7 cellular contexts compared by ENCODE assay signal in the genomic region with DNA sequence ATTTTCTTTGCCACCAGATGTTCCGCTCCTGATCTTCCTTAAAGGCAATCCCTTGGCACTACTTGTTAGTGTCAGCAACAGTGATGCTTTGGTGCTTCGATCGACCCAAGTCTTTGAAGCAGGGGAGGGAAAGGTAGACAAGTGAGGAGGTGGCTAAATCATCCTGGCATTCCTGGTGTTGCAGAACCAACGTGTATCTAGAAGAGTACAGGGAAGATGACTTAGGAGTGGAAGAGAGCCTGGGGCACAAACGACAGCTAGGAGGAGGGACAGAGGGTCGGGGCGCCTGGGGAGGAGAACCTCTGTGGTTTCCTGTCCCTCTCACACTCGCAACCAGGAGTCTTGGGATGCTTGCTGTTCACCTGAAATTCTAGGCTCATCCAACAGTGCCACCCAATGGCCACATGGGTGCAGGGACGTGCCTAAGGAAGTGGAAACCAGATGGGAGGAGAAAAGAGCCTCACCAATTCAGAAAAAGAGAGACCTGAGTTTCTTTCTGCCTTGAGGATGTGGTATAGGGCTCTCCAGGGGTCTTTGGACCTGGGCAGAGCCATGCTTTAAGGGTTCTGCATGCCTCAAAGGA. TPM values are rescaled to one million over a fixed set of nuclear protein-coding genes. Genes with fewer than 3 reads are reported as not detected.
A peak's percentile ranks its signal among the peaks of the same experiment; 100 is the strongest.
DNase-seq lines count a peak whose midpoint lies in the region; ATAC-seq, FAIRE-seq and TF ChIP-seq lines count a peak whose summit lies in the region.

No MANE protein-coding gene starts in this region.

- H3K4me3 ChIP-seq in GM06990 (replicated peaks; ENCODE audit: low read depth, low read length) (no peak overlapping the region), NB4 (ENCODE audit: low read depth, low read length) (no peak overlapping the region), SJCRH30 (no peak overlapping the region), GM12878 (no peak overlapping the region)

- SMC1A ChIA-PET in GM12878 (lab: Charles Lee; ENCODE audit: uncharacterized antibody, unreplicated experiment), result interaction anchor here (1.5 to 5.8 kb wide), 3 partner anchors 91 to 166 kb away, joined by 6 to 89 read pairs (median 9); no protein-coding TSS in a partner anchor

- H4K20me1 ChIP-seq in GM12878 (ENCODE audit: control insufficient read depth, insufficient read depth), result no peaks in the 10 kb centered on the region

- H3K27me3 ChIP-seq in GM06990 (replicated peaks; ENCODE audit: control insufficient read depth, insufficient read depth, low read length) (no peaks in the 10 kb centered on the region), SJCRH30 (peaks cover 6% of the 10 kb centered on the region; the same call in 1 of the 2 replicates), GM12878 (replicated peaks in 1 of 2; ENCODE audit: control insufficient read depth in 2 of 2, insufficient read depth in 2 of 2, low read length in 1 of 2) (peaks cover 0 to 2% of the 10 kb centered on the region in 2 experiments; a peak in 2 of 4 replicates)

- peak; percentile 94 for FAIRE-seq in GM12878 (lab: Jason Lieb, UNC)

- H3K27ac ChIP-seq in SJCRH30 (no peak overlapping the region), GM12878 (ENCODE audit: control insufficient read depth, insufficient read depth) (no peak overlapping the region)

- no peaks in the 10 kb centered on the region for H3K79me2 ChIP-seq in GM12878 (ENCODE audit: control insufficient read depth, insufficient read depth, low read length)

- H2AFZ ChIP-seq in GM12878 (ENCODE audit: control insufficient read depth, low read depth, low read length), result no peak overlapping the region

- H3K36me3 ChIP-seq in GM06990 (ENCODE audit: control insufficient read depth, insufficient read depth, low read length), result no peaks in the 10 kb centered on the region
- H3K36me3 ChIP-seq in SJCRH30, result no peaks in the 10 kb centered on the region
- no peaks in the 10 kb centered on the region for H3K36me3 ChIP-seq in GM12878 (ENCODE audit: control insufficient read depth in 2 of 2, insufficient read depth in 2 of 2, low read length in 1 of 2)

- CTCF ChIA-PET in GM12878 (lab: Yijun Ruan, JAX), result interaction anchor here (1.4 to 5.9 kb wide), 5 partner anchors 59 to 167 kb away, joined by 4 to 180 read pairs (median 6); no protein-coding TSS in a partner anchor

- no peak overlapping the region for H3K4me2 ChIP-seq in GM12878 (ENCODE audit: control insufficient read depth, insufficient read depth)

- peak; percentile 91 for TF ChIP-seq RAD21 in GM12878 (IDR thresholded peaks at IDR 0.05; ENCODE audit: insufficient read depth, low read depth, low read length)

- in situ Hi-C loops in GM12878 (cut with MboI), result loop anchor here (5.0 kb wide), 1 partner anchor 167 kb away; no protein-coding TSS in a partner anchor

- RAD21 ChIA-PET in GM12878 (lab: Charles Lee; ENCODE audit: unreplicated experiment), result interaction anchor here (1.9 kb wide), 1 partner anchor 91 kb away, joined by 5 read pairs; no protein-coding TSS in a partner anchor

- intact Hi-C loops in GM12878 (cut with micrococcal nuclease; ENCODE audit: unreplicated experiment), result loop anchor here (1.0 kb wide), 2 partner anchors 60 to 91 kb away; no protein-coding TSS in a partner anchor

- DNase-seq in GM06990 (ENCODE audit: extremely low read depth, insufficient read length) (no peak), NB4 (ENCODE audit: low read depth) (peak; percentile 68), SJCRH30 (peak; percentile 39 to 61), GM12878 (ENCODE audit: low read depth, low spot score) (no peak), iPS DF 4.7 (ENCODE audit: extremely low read depth, low spot score) (peak; percentile 64)
- peak; percentile 76 for DNase-seq in stimulated activated CD4-positive, alpha-beta T cell treated with anti-CD3 and anti-CD28 coated beads, Interleukin-15, amount 100 ng/mL, for 24 hours

- no peak for TF ChIP-seq EP300 in GM12878 (IDR thresholded peaks at IDR 0.05; ENCODE audit: borderline replicate concordance in 1 of 2, control insufficient read depth in 1 of 2, low read depth in 2 of 2, low read length in 2 of 2)

- TF ChIP-seq POLR2A in NB4 (IDR thresholded peaks at IDR 0.05; ENCODE audit: extremely low read depth, insufficient read length) (no peak), GM12878 (IDR thresholded peaks at IDR 0.05; ENCODE audit: low read depth, low read length) (no peak)

- TF ChIP-seq CTCF in GM06990 (IDR thresholded peaks at IDR 0.05; ENCODE audit: insufficient read depth, low read length, poor library complexity, severe bottlenecking) (peak; percentile 84), NB4 (IDR thresholded peaks at IDR 0.05; ENCODE audit: low read depth, low read length) (peak; percentile 90), GM12878 (IDR thresholded peaks at IDR 0.05 in 2 of 3, conservative IDR thresholded peaks at IDR 0.05 in 1 of 3; ENCODE audit: control insufficient read depth in 2 of 3, extremely low read depth in 1 of 3, insufficient read depth in 1 of 3, low read depth in 3 of 3, low read length in 3 of 3) (peak; percentile 76 to 85 (median 84))

- WGBS in GM12878 (ENCODE audit: insufficient coverage, insufficient replicate concordance, low lambda C conversion rate, missing lambda C conversion rate), result 23% methylated on average over 9 of the region's 9 CpGs

- peak; percentile 58 for ATAC-seq in GM12878
- no peak for ATAC-seq in GM19452 (IDR thresholded peaks at IDR 0.05; ENCODE audit: unreplicated experiment)

- no TSS peak for BruUV-seq in GM12878 (replicated peaks; lab: Mats Ljungman, UMichigan)

- POLR2A ChIA-PET in GM12878 (lab: Charles Lee), result no interaction called here

- H3K9me3 ChIP-seq in SJCRH30 (replicated peaks) (no peaks in the 10 kb centered on the region), GM12878 (replicated peaks; ENCODE audit: control insufficient read depth, insufficient read depth, low read length) (no peaks in the 10 kb centered on the region)

- H3K4me1 ChIP-seq in SJCRH30 (no peaks in the 10 kb centered on the region), GM12878 (ENCODE audit: control insufficient read depth, insufficient read depth, low read length) (peaks cover 15% of the 10 kb centered on the region)

- H3K9ac ChIP-seq in GM12878 (ENCODE audit: control insufficient read depth, insufficient read depth, low read length), result no peak overlapping the region

TF ChIP-seq in GM12878, 131 proteins besides CTCF, POLR2A, EP300 and RAD21 (continues in another document):
- TF ChIP-seq MTA3 (IDR thresholded peaks at IDR 0.05; ENCODE audit: borderline replicate concordance, low read length) (no peak), YBX1 (IDR thresholded peaks at IDR 0.05) (no peak)

RNA-seq across cellular contexts. Expression of a gene that starts 9.5 kb away (rescaled TPM):
- total RNA-seq in SJCRH30 (2014; rRNA removed; shearing (Covaris generic)), result not detected in 2 replicates
- total RNA-seq in GM12878 (2013; cell fraction: nucleolus; rRNA removed), result 0.07 and 0.17 TPM in 2 replicates
- total RNA-seq in GM12878 (2014; rRNA removed), result 0.11 and 0.17 TPM in 2 replicates
- total RNA-seq in GM12878 (2014; rRNA removed; fragmentation: Illumina TruSeq; extraction: Trizol), result 0.13 and 0.14 TPM in 2 replicates
- total RNA-seq in GM12878 (2021), result 0.08 and 0.38 TPM in 2 replicates
- polyA plus RNA-seq in GM12878 (2011; ENCODE audit: low read depth), result 0.10 TPM
- polyA plus RNA-seq in GM12878 (2011; rRNA removed), result 0.01 and 0.07 TPM in 2 replicates
- polyA plus RNA-seq in GM12878 (2011; cell fraction: cytosol; rRNA removed), result 0.03 and 0.05 TPM in 2 replicates
- 0.07 and 0.15 TPM in 2 replicates for polyA plus RNA-seq in GM12878 (2011; cell fraction: nucleus; rRNA removed)
- polyA plus RNA-seq in GM12878 (2012), result 0.14 and 0.18 TPM in 2 replicates
- 0.06 and 0.56 TPM in 2 replicates for polyA plus RNA-seq in GM12878 (2014; fragmentation: Illumina TruSeq; extraction: Trizol)
- polyA plus RNA-seq in GM12878 (2014; fragmentation: Nextera tagmentation; extraction: Ambion mirVana), result under 1 TPM in 1 of 2 experiments, not detected in 1; 0.02 TPM
- polyA plus RNA-seq in GM12878 (2014; rRNA removed), result 0.03 and 0.14 TPM in 2 replicates
- polyA plus RNA-seq in GM12878 (2016; fragmentation: Nextera tagmentation; extraction: Ambion mirVana), result under 1 TPM in 1 of 2 experiments, not detected in 1; 0.07 TPM
- under 0.01 and 0.07 TPM in 2 replicates for polyA minus RNA-seq in GM12878 (2011; rRNA and poly(A)+ RNA removed)
- polyA minus RNA-seq in GM12878 (2011; cell fraction: cytosol; rRNA and poly(A)+ RNA removed), result not detected in 2 replicates
- not detected in 2 replicates for polyA minus RNA-seq in GM12878 (2011; cell fraction: nucleus; rRNA and poly(A)+ RNA removed)

RNA-seq across cellular contexts. Expression of a gene that starts 59.1 kb away (rescaled TPM):
- total RNA-seq in SJCRH30 (2014; rRNA removed; shearing (Covaris generic)), result not detected in 2 replicates
- total RNA-seq in GM12878 (2013; cell fraction: nucleolus; rRNA removed), result 5.5 and 5.9 TPM in 2 replicates
- 2.3 and 2.5 TPM in 2 replicates for total RNA-seq in GM12878 (2014; rRNA removed)
- total RNA-seq in GM12878 (2014; rRNA removed; fragmentation: Illumina TruSeq; extraction: Trizol), result 1.7 TPM in 2 replicates
- 3.1 and 3.3 TPM in 2 replicates for total RNA-seq in GM12878 (2021)
- polyA plus RNA-seq in GM12878 (2011; ENCODE audit: low read depth), result 0.89 TPM
- 0.30 and 0.53 TPM in 2 replicates for polyA plus RNA-seq in GM12878 (2011; rRNA removed)
- 0.45 and 0.46 TPM in 2 replicates for polyA plus RNA-seq in GM12878 (2011; cell fraction: cytosol; rRNA removed)
- 0.57 and 0.75 TPM in 2 replicates for polyA plus RNA-seq in GM12878 (2011; cell fraction: nucleus; rRNA removed)
- 1.0 and 1.6 TPM in 2 replicates for polyA plus RNA-seq in GM12878 (2012)
- polyA plus RNA-seq in GM12878 (2014; fragmentation: Illumina TruSeq; extraction: Trizol), result 1.4 and 1.7 TPM in 2 replicates
- polyA plus RNA-seq in GM12878 (2014; fragmentation: Nextera tagmentation; extraction: Ambion mirVana), result under 1 TPM; 0.10 to 0.26 TPM
- 1.6 and 1.9 TPM in 2 replicates for polyA plus RNA-seq in GM12878 (2014; rRNA removed)
- 1 to 10 TPM; 1.6 to 1.7 TPM for polyA plus RNA-seq in GM12878 (2016; fragmentation: Nextera tagmentation; extraction: Ambion mirVana)
- polyA minus RNA-seq in GM12878 (2011; rRNA and poly(A)+ RNA removed), result 1.8 and 2.3 TPM in 2 replicates
- polyA minus RNA-seq in GM12878 (2011; cell fraction: cytosol; rRNA and poly(A)+ RNA removed), result 0.83 TPM in 1 of 2 replicates, not detected in the other
- 1.8 and 3.3 TPM in 2 replicates for polyA minus RNA-seq in GM12878 (2011; cell fraction: nucleus; rRNA and poly(A)+ RNA removed)

Comparison
In these comparisons a context has a peak if more than half of its experiments do, and no peak if none do; other contexts are left out.
1. DNase-seq: peak in NB4 (single experiment), SJCRH30 (2 of 2), iPS DF 4.7 (single experiment) and stimulated activated CD4-positive, alpha-beta T cell treated with anti-CD3 and anti-CD28 coated beads, Interleukin-15, amount 100 ng/mL, for 24 hours (single experiment); none in GM06990 (single experiment) and GM12878 (single experiment).
2. Peak in every context shown above with its lines, with median percentiles within 50 percentile points of each other: CTCF ChIP-seq.